26 cellular contexts compared by ENCODE assay signal in genomic region chr1:109850827-109851226, GRCh38. TPM values are rescaled to one million over a fixed set of nuclear protein-coding genes. Genes with fewer than 3 reads are reported as not detected.
DNase-seq lines count a peak whose midpoint lies in the region; ATAC-seq, FAIRE-seq and TF ChIP-seq lines count a peak whose summit lies in the region.
"Had no signal": no experiment of that assay in that cellular context is flagged by ENCODE, and none has a peak within 500 bp of the region (broad histone marks: within the 10 kb centered on the region; RNA-seq: fewer than 3 reads in every experiment).

No MANE protein-coding gene starts in this region.

- no peak overlapping the region for H3K9ac ChIP-seq in K562 (ENCODE audit: insufficient read depth in 1 of 2, low read depth in 2 of 2, low read length in 2 of 2)
- H3K9ac ChIP-seq: BLaER1, parathyroid adenoma had no signal

- H3K4me1 Mint-ChIP-seq in activated T-cell treated with anti-CD3 and anti-CD28 coated beads, Interleukin-2, amount 50 U/mL, for 72 hours (ENCODE audit: low read depth), result peaks cover 20% of the 10 kb centered on the region
- peaks cover 19% of the 10 kb centered on the region for H3K4me1 Mint-ChIP-seq in stimulated activated effector memory CD8-positive, alpha-beta T cell treated with anti-CD3 and anti-CD28 coated beads, Interleukin-12 subunit alpha, Interleukin-12 subunit beta, amount 100 ng/mL, for 72 hours

- intact Hi-C loops in PC-9 (cut with micrococcal nuclease; ENCODE audit: unreplicated experiment) (no loop called here), K562 (cut with micrococcal nuclease) (no loop called here)

- H3K4me1 ChIP-seq in PC-9 (replicated peaks; ENCODE audit: insufficient read depth) (peaks cover 31% of the 10 kb centered on the region), K562 (replicated peaks in 1 of 2; ENCODE audit: control insufficient read depth in 2 of 2, insufficient read depth in 2 of 2, low read length in 2 of 2) (peaks cover 8 to 12% of the 10 kb centered on the region in 2 experiments; a peak in 4 of 5 replicates)
- H3K4me1 ChIP-seq: parathyroid adenoma had no signal

- H3K9me3 ChIP-seq in PC-9 (ENCODE audit: insufficient read depth, low read depth) (no peaks in the 10 kb centered on the region), K562 (replicated peaks; ENCODE audit: control insufficient read depth, insufficient read depth, low read depth, low read length) (no peaks in the 10 kb centered on the region)
- H3K9me3 ChIP-seq: BLaER1, tibial nerve had no signal

- H3K36me3 ChIP-seq in PC-9 (ENCODE audit: low read depth), result no peaks in the 10 kb centered on the region
- no peaks in the 10 kb centered on the region for H3K36me3 ChIP-seq in K562 (ENCODE audit: control insufficient read depth, insufficient read depth, low read length)
- H3K36me3 ChIP-seq: BLaER1, tibial nerve had no signal

- H3K27ac ChIP-seq in PC-9 (0 out of 2 replicates have a peak overlapping the region, but pooled peaks have one; percentile 0), K562 (ENCODE audit: extremely low read depth, low read depth, low read length) (no peak overlapping the region)
- H3K27ac ChIP-seq: BLaER1, parathyroid adenoma, tibial nerve had no signal

- no peak for TF ChIP-seq POLR2A in K562 (conservative IDR thresholded peaks at IDR 0.05)

- FAIRE-seq in K562 (lab: Jason Lieb, UNC), result no peak
- FAIRE-seq: colon, small intestine had no signal

- H3K4me3 ChIP-seq in PC-9, result no peak overlapping the region
- H3K4me3 ChIP-seq in K562, result no peak overlapping the region
- H3K4me3 ChIP-seq: BLaER1, tibial nerve had no signal

- 51% methylated on average over 4 of the region's 4 CpGs for WGBS in K562 (ENCODE audit: insufficient coverage, low coverage, missing lambda C conversion rate)

- peak overlapping the region in 1 of 2 donors; percentile 54 for H3K4me3 Mint-ChIP-seq in activated T-cell treated with anti-CD3 and anti-CD28 coated beads, Interleukin-2, amount 50 U/mL, for 72 hours
- H3K4me3 Mint-ChIP-seq in stimulated activated effector memory CD8-positive, alpha-beta T cell treated with anti-CD3 and anti-CD28 coated beads, Interleukin-12 subunit alpha, Interleukin-12 subunit beta, amount 100 ng/mL, for 72 hours, result no peak overlapping the region
- H3K4me3 Mint-ChIP-seq: activated CD8-positive, alpha-beta T cell treated with anti-CD3 and anti-CD28 coated beads, Interleukin-2, amount 10 ng/mL, durations not matched to agents 7 days and 5 days; nephron progenitor cell had no signal

- no peaks in the 10 kb centered on the region for H3K36me3 Mint-ChIP-seq in activated T-cell treated with anti-CD3 and anti-CD28 coated beads, Interleukin-2, amount 50 U/mL, for 72 hours (ENCODE audit: insufficient read depth in 2 of 2)
- H3K36me3 Mint-ChIP-seq in stimulated activated effector memory CD8-positive, alpha-beta T cell treated with anti-CD3 and anti-CD28 coated beads, Interleukin-12 subunit alpha, Interleukin-12 subunit beta, amount 100 ng/mL, for 72 hours, result no peaks in the 10 kb centered on the region

- H3K9me2 ChIP-seq in PC-9 (ENCODE audit: insufficient read depth), result no peaks in the 10 kb centered on the region

- no peaks in the 10 kb centered on the region for H3K79me2 ChIP-seq in PC-9 (ENCODE audit: low read depth)
- no peaks in the 10 kb centered on the region for H3K79me2 ChIP-seq in K562 (ENCODE audit: control insufficient read depth, insufficient read depth, low read length)
- H3K79me2 ChIP-seq: parathyroid adenoma had no signal

- no peak for TF ChIP-seq CTCF in PC-9 (conservative IDR thresholded peaks at IDR 0.05)
- TF ChIP-seq CTCF in K562 (IDR thresholded peaks at IDR 0.05 in 2 of 3, conservative IDR thresholded peaks at IDR 0.05 in 1 of 3; ENCODE audit: insufficient read depth in 2 of 3, low read depth in 1 of 3, low read length in 3 of 3), result no peak

- H3K27ac Mint-ChIP-seq in activated T-cell treated with anti-CD3 and anti-CD28 coated beads, Interleukin-2, amount 50 U/mL, for 72 hours, result no peak overlapping the region
- H3K27ac Mint-ChIP-seq in stimulated activated effector memory CD8-positive, alpha-beta T cell treated with anti-CD3 and anti-CD28 coated beads, Interleukin-12 subunit alpha, Interleukin-12 subunit beta, amount 100 ng/mL, for 72 hours, result peak overlapping the region; percentile 32
- H3K27ac Mint-ChIP-seq: activated CD8-positive, alpha-beta T cell treated with anti-CD3 and anti-CD28 coated beads, Interleukin-2, amount 10 ng/mL, durations not matched to agents 7 days and 5 days; nephron progenitor cell had no signal

- CTCF ChIA-PET in PC-9 (lab: Charles Lee), result no interaction called here
- CTCF ChIA-PET in K562 (lab: Yijun Ruan, JAX; ENCODE audit: low intra/inter-chr PET ratio), result no interaction called here

- no peaks in the 10 kb centered on the region for H3K27me3 Mint-ChIP-seq in activated T-cell treated with anti-CD3 and anti-CD28 coated beads, Interleukin-2, amount 50 U/mL, for 72 hours (ENCODE audit: low read depth)

- no peak for TF ChIP-seq EP300 in K562 (IDR thresholded peaks at IDR 0.05; ENCODE audit: low read length)

- H3K9me1 ChIP-seq in K562 (ENCODE audit: control insufficient read depth, insufficient read depth, low read length), result no peaks in the 10 kb centered on the region

- ATAC-seq in activated T-cell treated with anti-CD3 and anti-CD28 coated beads, Interleukin-2, amount 50 U/mL, for 72 hours (replicated peaks in 1 of 2), result peak; percentile 53 to 66
- no peak for ATAC-seq in K562
- ATAC-seq in stimulated activated effector memory CD8-positive, alpha-beta T cell treated with anti-CD3 and anti-CD28 coated beads, Interleukin-12 subunit alpha, Interleukin-12 subunit beta, amount 100 ng/mL, for 72 hours, result peak; percentile 61
- ATAC-seq in HG02763 (IDR thresholded peaks at IDR 0.05; ENCODE audit: unreplicated experiment), result no peak
- ATAC-seq: activated CD8-positive, alpha-beta T cell treated with anti-CD3 and anti-CD28 coated beads, Interleukin-2, amount 10 ng/mL, durations not matched to agents 7 days and 5 days had no signal

- no peak for TF ChIP-seq RAD21 in K562 (CRISPR knock-in tag; conservative IDR thresholded peaks at IDR 0.05 in 1 of 2, IDR thresholded peaks at IDR 0.05 in 1 of 2)

- DNase-seq in activated T-cell treated with anti-CD3 and anti-CD28 coated beads, Interleukin-2, amount 50 U/mL, for 72 hours, result no peak
- DNase-seq in activated T-cell treated with anti-CD3 and anti-CD28 coated beads, Interleukin-2, amount 50 U/mL, for 48 hours, result no peak
- DNase-seq in PC-9, result peak in 1 of 2 experiments; percentile 56
- no peak for DNase-seq in K562 (ENCODE audit: extremely low read depth in 1 of 4, low spot score in 3 of 4)
- DNase-seq in stimulated activated effector memory CD8-positive, alpha-beta T cell treated with anti-CD3 and anti-CD28 coated beads, Interleukin-12 subunit alpha, Interleukin-12 subunit beta, amount 100 ng/mL, for 72 hours (ENCODE audit: low spot score in 2 of 2), result no peak
- DNase-seq in GM03348 (ENCODE audit: low spot score), result no peak
- no peak for DNase-seq in NCI-H2171 treated with DMSO at 0.1 percent for 48 hours (lab: John Stamatoyannopoulos, UW)
- DNase-seq: ACHN; activated CD8-positive, alpha-beta T cell treated with anti-CD3 and anti-CD28 coated beads, Interleukin-2, amount 10 ng/mL, durations not matched to agents 7 days and 5 days; activated naive CD4-positive, alpha-beta T cell; activated T-cell treated with anti-CD3 and anti-CD28 coated beads for 4 hours; amniotic stem cell; DMS153; effector CD4-positive, alpha-beta T cell; GDM1; Kasumi-1; left cardiac atrium; NCI-H1694; NCI-H510A treated with DMSO at 0.1 percent for 48 hours; nephron progenitor cell had no signal

- H3K4me2 ChIP-seq in PC-9 (peak overlapping the region; percentile 18), K562 (ENCODE audit: insufficient read depth, low read length) (no peak overlapping the region)
- H3K4me2 ChIP-seq: BLaER1 had no signal

- H4K20me1 ChIP-seq in PC-9 (ENCODE audit: insufficient read depth) (no peaks in the 10 kb centered on the region), K562 (replicated peaks; ENCODE audit: control insufficient read depth, insufficient read depth, low read length) (no peaks in the 10 kb centered on the region)
- H4K20me1 ChIP-seq: BLaER1 had no signal

- H3K27me3 ChIP-seq in PC-9 (ENCODE audit: insufficient read depth, low read depth), result no peaks in the 10 kb centered on the region
- H3K27me3 ChIP-seq in K562 (ENCODE audit: control insufficient read depth in 2 of 2, insufficient read depth in 2 of 2, low read length in 2 of 2), result no peaks in the 10 kb centered on the region
- H3K27me3 ChIP-seq: BLaER1, tibial nerve had no signal

- H2AFZ ChIP-seq in PC-9 (no peak overlapping the region), K562 (ENCODE audit: low read depth, low read length) (no peak overlapping the region)
- H2AFZ ChIP-seq: parathyroid adenoma had no signal

- in situ Hi-C loops in K562 (cut with MboI), result no loop called here

- H3K9me3 Mint-ChIP-seq in activated T-cell treated with anti-CD3 and anti-CD28 coated beads, Interleukin-2, amount 50 U/mL, for 72 hours, result no peaks in the 10 kb centered on the region
- no peaks in the 10 kb centered on the region for H3K9me3 Mint-ChIP-seq in stimulated activated effector memory CD8-positive, alpha-beta T cell treated with anti-CD3 and anti-CD28 coated beads, Interleukin-12 subunit alpha, Interleukin-12 subunit beta, amount 100 ng/mL, for 72 hours

- POLR2A ChIA-PET in PC-9 (lab: Charles Lee; ENCODE audit: unreplicated experiment) (interaction anchor here (0.6 kb wide), 2 partner anchors 26 to 67 kb away, joined by 3 read pairs; no protein-coding TSS in a partner anchor), K562 (lab: Yijun Ruan, JAX) (interaction anchor here (0.9 to 1.3 kb wide), 3 partner anchors 12 to 45 kb away, joined by 3 to 4 read pairs (median 4); no protein-coding TSS in a partner anchor)

- H3F3A ChIP-seq in PC-9 (ENCODE audit: insufficient read depth, low read depth), result peaks cover 14% of the 10 kb centered on the region; the same call in 1 of the 2 replicates

- no TSS peak for BruUV-seq in PC-9 (replicated peaks; lab: Mats Ljungman, UMichigan)
- no TSS peak for BruUV-seq in K562 (replicated peaks; lab: Mats Ljungman, UMichigan)

RNA-seq across cellular contexts. Expression of gene CSF1, which starts 59.8 kb away (rescaled TPM):
- total RNA-seq in activated T-cell treated with anti-CD3 and anti-CD28 coated beads, Interleukin-2, amount 50 U/mL, for 72 hours, result 10 to 100 TPM; 46.3 to 83.0 TPM
- 29.8 and 35.2 TPM in 2 replicates for total RNA-seq in PC-9 (2021)
- 11.8 and 30.8 TPM in 2 replicates for total RNA-seq in K562 (2011; cell fraction: chromatin; rRNA removed; ENCODE audit: low replicate concordance)
- 17.2 and 24.8 TPM in 2 replicates for total RNA-seq in K562 (2011; cell fraction: nucleolus; rRNA removed)
- 16.3 and 18.2 TPM in 2 replicates for total RNA-seq in K562 (2011; cell fraction: nucleoplasm; rRNA removed)
- 2.8 and 5.9 TPM in 2 replicates for total RNA-seq in K562 (2014; rRNA removed)
- 1.6 TPM in 2 replicates for total RNA-seq in K562 (2014; rRNA removed; fragmentation: Illumina TruSeq; extraction: Trizol)
- total RNA-seq in K562 (2015; rRNA removed; fragmentation: Illumina TruSeq; extraction: Trizol), result 2.4 and 3.4 TPM in 2 replicates
- 6.7 and 6.8 TPM in 2 replicates for total RNA-seq in K562 (2021)
- 6.9 and 11.8 TPM in 2 replicates for polyA plus RNA-seq in K562 (2011; rRNA removed)
- polyA plus RNA-seq in K562 (2011; cell fraction: cytosol; rRNA removed), result 4.6 and 12.6 TPM in 2 replicates
- 12.5 and 39.9 TPM in 2 replicates for polyA plus RNA-seq in K562 (2011; cell fraction: nucleus; rRNA removed)
- polyA plus RNA-seq in K562 (2012), result 4.7 and 8.6 TPM in 2 replicates
- polyA plus RNA-seq in K562 (2014; fragmentation: Illumina TruSeq; extraction: Trizol), result 3.8 and 4.8 TPM in 2 replicates
- under 1 TPM; 0.18 to 0.23 TPM for polyA plus RNA-seq in K562 (2014; fragmentation: Nextera tagmentation; extraction: Ambion mirVana)
- 2.7 and 4.3 TPM in 2 replicates for polyA plus RNA-seq in K562 (2014; rRNA removed)
- polyA minus RNA-seq in K562 (2011; rRNA and poly(A)+ RNA removed), result 3.9 and 8.8 TPM in 2 replicates
- polyA minus RNA-seq in K562 (2011; cell fraction: cytosol; rRNA and poly(A)+ RNA removed), result 8.5 and 11.6 TPM in 2 replicates
- 5.1 and 13.7 TPM in 2 replicates for polyA minus RNA-seq in K562 (2011; cell fraction: nucleus; rRNA and poly(A)+ RNA removed)

Comparison
In these comparisons a context has a peak if more than half of its experiments do, and no peak if none do; other contexts are left out.
1. ATAC-seq: peak in activated T-cell treated with anti-CD3 and anti-CD28 coated beads, Interleukin-2, amount 50 U/mL, for 72 hours (2 of 2) and stimulated activated effector memory CD8-positive, alpha-beta T cell treated with anti-CD3 and anti-CD28 coated beads, Interleukin-12 subunit alpha, Interleukin-12 subunit beta, amount 100 ng/mL, for 72 hours (single experiment); none in K562 (single experiment) and HG02763 (single experiment).